In genomic region chr2:209094221-209094620, GRCh38 we compare ENCODE assay signal across 28 cellular contexts.
DNase-seq lines count a peak whose midpoint lies in the region; ATAC-seq, FAIRE-seq and TF ChIP-seq lines count a peak whose summit lies in the region.
"Had no signal": no experiment of that assay in that cellular context is flagged by ENCODE, and none has a peak within 500 bp of the region (broad histone marks: within the 10 kb centered on the region; RNA-seq: fewer than 3 reads in every experiment).

No MANE protein-coding gene starts in this region.

- DNase-seq in ELF-1 (ENCODE audit: low read depth, low spot score) (peak; percentile 36), astrocyte (ENCODE audit: low read depth) (no peak), islet precursor cell (peak; percentile 92), smooth muscle cell (lab: John Stamatoyannopoulos, UW; ENCODE audit: unreplicated experiment) (no peak), WTC11 (ENCODE audit: low spot score) (no peak), SJCRH30 (no peak)
- DNase-seq in activated CD4-positive, alpha-beta T cell treated with anti-CD3 and anti-CD28 coated beads, Interleukin-2, amount 50 U/mL, for 1 hour: no peak
- DNase-seq: C1 segment of cervical spinal cord; CD4-positive, alpha-beta memory T cell; COR-L47; GOT3; HFFc6; NCI-H1092; NCI-H1417 treated with DMSO at 0.1 percent for 48 hours; NCI-H1694 treated with DMSO at 0.1 percent for 48 hours; NCI-H2081; NCI-H2227 treated with DMSO at 0.1 percent for 48 hours; NCI-H510A; NCI-H69; SIG-M5; SK-N-SH had no signal

- POLR2A ChIA-PET in WTC11 (lab: Charles Lee): no interaction called here

- H3K4me1 Mint-ChIP-seq in astrocyte (ENCODE audit: low read depth, unreplicated experiment): peaks cover 16% of the 10 kb centered on the region
- H3K4me1 Mint-ChIP-seq in WTC11: peaks cover 13% of the 10 kb centered on the region
- H3K4me1 Mint-ChIP-seq: CD4-positive, alpha-beta memory T cell; IgD-negative memory B cell had no signal

- no peaks in the 10 kb centered on the region for H3K36me3 Mint-ChIP-seq in astrocyte (ENCODE audit: low read depth, unreplicated experiment)
- no peaks in the 10 kb centered on the region for H3K36me3 Mint-ChIP-seq in WTC11
- H3K36me3 Mint-ChIP-seq: CD4-positive, alpha-beta memory T cell; IgD-negative memory B cell had no signal

- H3K4me3 ChIP-seq in astrocyte (ENCODE audit: insufficient read depth, low read depth, low read length): no peak overlapping the region
- no peak overlapping the region for H3K4me3 ChIP-seq in smooth muscle cell
- H3K4me3 ChIP-seq in SJCRH30: no peak overlapping the region
- H3K4me3 ChIP-seq: A549, HAP-1 had no signal

- TF ChIP-seq CTCF in astrocyte (IDR thresholded peaks at IDR 0.05; ENCODE audit: insufficient read depth, low read depth, low read length): no peak
- no peak for TF ChIP-seq CTCF in smooth muscle cell (IDR thresholded peaks at IDR 0.05; ENCODE audit: borderline replicate concordance, insufficient read depth, poor library complexity, severe bottlenecking)
- TF ChIP-seq CTCF in WTC11 (IDR thresholded peaks at IDR 0.05): no peak

- H4K20me1 ChIP-seq in astrocyte (ENCODE audit: insufficient read depth, low read length) (no peaks in the 10 kb centered on the region), smooth muscle cell (ENCODE audit: low read depth) (no peaks in the 10 kb centered on the region)

- H3K9me3 Mint-ChIP-seq in astrocyte (ENCODE audit: unreplicated experiment): no peaks in the 10 kb centered on the region
- no peaks in the 10 kb centered on the region for H3K9me3 Mint-ChIP-seq in WTC11
- H3K9me3 Mint-ChIP-seq: IgD-negative memory B cell had no signal

- H3K36me3 ChIP-seq in astrocyte (ENCODE audit: insufficient read depth, low read length) (no peaks in the 10 kb centered on the region), smooth muscle cell (ENCODE audit: low read depth) (no peaks in the 10 kb centered on the region), SJCRH30 (no peaks in the 10 kb centered on the region)
- H3K36me3 ChIP-seq: HAP-1 had no signal

- WGBS in smooth muscle cell (ENCODE audit: low lambda C conversion rate): 26% methylated on average over 2 of the region's 2 CpGs

- H3K4me2 ChIP-seq in astrocyte (ENCODE audit: low read length) (no peak overlapping the region), smooth muscle cell (no peak overlapping the region)
- H3K4me2 ChIP-seq: A549, KMS-11, SK-N-SH had no signal

- no peaks in the 10 kb centered on the region for H3K9me3 ChIP-seq in astrocyte (ENCODE audit: insufficient read depth, low read depth, low read length)
- H3K9me3 ChIP-seq in smooth muscle cell (replicated peaks; ENCODE audit: low read depth): no peaks in the 10 kb centered on the region
- H3K9me3 ChIP-seq in SJCRH30 (replicated peaks): no peaks in the 10 kb centered on the region
- H3K9me3 ChIP-seq: A549, HAP-1, SK-N-SH had no signal

- H3F3A ChIP-seq in smooth muscle cell (ENCODE audit: low read depth): no peaks in the 10 kb centered on the region

- FAIRE-seq in astrocyte (lab: Jason Lieb, UNC): no peak
- FAIRE-seq: A549, GM12892 had no signal

- H3K27ac ChIP-seq in astrocyte (ENCODE audit: low read depth, low read length): no peak overlapping the region
- peak overlapping the region; percentile 66 for H3K27ac ChIP-seq in smooth muscle cell (ENCODE audit: low read depth)
- H3K27ac ChIP-seq in SJCRH30: no peak overlapping the region
- H3K27ac ChIP-seq: A549, KMS-11 had no signal

- H3K4me3 Mint-ChIP-seq in astrocyte (ENCODE audit: unreplicated experiment) (no peak overlapping the region), WTC11 (no peak overlapping the region)
- H3K4me3 Mint-ChIP-seq: CD4-positive, alpha-beta memory T cell; HFFc6; IgD-negative memory B cell had no signal

- H3K27me3 ChIP-seq in astrocyte (ENCODE audit: insufficient read depth, low read length): no peaks in the 10 kb centered on the region
- no peaks in the 10 kb centered on the region for H3K27me3 ChIP-seq in smooth muscle cell (ENCODE audit: low read depth)
- no peaks in the 10 kb centered on the region for H3K27me3 ChIP-seq in SJCRH30

- H2AFZ ChIP-seq in astrocyte (ENCODE audit: low read depth, low read length) (no peak overlapping the region), smooth muscle cell (ENCODE audit: low read depth) (no peak overlapping the region)

- no peaks in the 10 kb centered on the region for H3K79me2 ChIP-seq in astrocyte (ENCODE audit: insufficient read depth, low read length)
- H3K79me2 ChIP-seq in smooth muscle cell (ENCODE audit: low read depth): no peaks in the 10 kb centered on the region

- CTCF ChIA-PET in WTC11 (lab: Charles Lee): no interaction called here

- no peaks in the 10 kb centered on the region for H3K4me1 ChIP-seq in astrocyte (ENCODE audit: insufficient read depth, low read length)
- no peaks in the 10 kb centered on the region for H3K4me1 ChIP-seq in smooth muscle cell (ENCODE audit: low read depth)
- peaks cover 16% of the 10 kb centered on the region for H3K4me1 ChIP-seq in SJCRH30
- H3K4me1 ChIP-seq: A549, HAP-1 had no signal

- ATAC-seq in HG03135 (IDR thresholded peaks at IDR 0.05; ENCODE audit: unreplicated experiment) (no peak), WTC11 (no peak)
- ATAC-seq: A549, Panc1 had no signal

- H3K9ac ChIP-seq in astrocyte (ENCODE audit: low read length): no peak overlapping the region
- H3K9ac ChIP-seq in smooth muscle cell (ENCODE audit: low read depth): no peak overlapping the region
- H3K9ac ChIP-seq: KMS-11, SK-N-SH had no signal

- H3K27ac Mint-ChIP-seq in astrocyte (ENCODE audit: unreplicated experiment) (peak overlapping the region; percentile 51), WTC11 (no peak overlapping the region)
- H3K27ac Mint-ChIP-seq: CD4-positive, alpha-beta memory T cell; HFFc6; IgD-negative memory B cell had no signal

- H3K27me3 Mint-ChIP-seq in astrocyte (ENCODE audit: low read depth, unreplicated experiment) (no peaks in the 10 kb centered on the region), WTC11 (ENCODE audit: low read depth) (no peaks in the 10 kb centered on the region)
- H3K27me3 Mint-ChIP-seq: CD4-positive, alpha-beta memory T cell; IgD-negative memory B cell had no signal

TF ChIP-seq in WTC11, 78 proteins besides CTCF, POLR2A, EP300 and RAD21 (continues in another document):
- TF ChIP-seq USF2 (CRISPR knock-in tag; IDR thresholded peaks at IDR 0.05): no peak
- TF ChIP-seq GTF2I (CRISPR knock-in tag; conservative IDR thresholded peaks at IDR 0.05): no peak
- no peak for TF ChIP-seq ELF4 (CRISPR knock-in tag; IDR thresholded peaks at IDR 0.05; ENCODE audit: low read depth)
- TF ChIP-seq SP1 (CRISPR knock-in tag; conservative IDR thresholded peaks at IDR 0.05): no peak
- no peak for TF ChIP-seq ZNF512 (CRISPR knock-in tag; IDR thresholded peaks at IDR 0.05; ENCODE audit: borderline replicate concordance)
- no peak for TF ChIP-seq PRDM15 (CRISPR knock-in tag; IDR thresholded peaks at IDR 0.05)

Comparison
In these comparisons a context has a peak if more than half of its experiments do, and no peak if none do; other contexts are left out.
1. DNase-seq: peak in ELF-1 (single experiment) and islet precursor cell (single experiment); none in astrocyte (single experiment), smooth muscle cell (single experiment), activated CD4-positive, alpha-beta T cell treated with anti-CD3 and anti-CD28 coated beads, Interleukin-2, amount 50 U/mL, for 1 hour (single experiment), WTC11 (single experiment) and SJCRH30 (0 of 2).